Comparison of ENCODE assay signal across 9 cellular contexts in genomic region chr2:109516445-109517117, GRCh38.
DNase-seq lines count a peak whose midpoint lies in the region; ATAC-seq, FAIRE-seq and TF ChIP-seq lines count a peak whose summit lies in the region.
"Had no signal": no experiment of that assay in that cellular context is flagged by ENCODE, and none has a peak within 500 bp of the region (broad histone marks: within the 10 kb centered on the region; RNA-seq: fewer than 3 reads in every experiment).

No MANE protein-coding gene starts in this region.

- ATAC-seq in GM19035 (IDR thresholded peaks at IDR 0.05; ENCODE audit: unreplicated experiment), result no peak

- H2AK5ac ChIP-seq in H1 (ENCODE audit: low read depth, low read length), result no peak overlapping the region

- no peak overlapping the region for H4K5ac ChIP-seq in H1 (ENCODE audit: insufficient read length, low read depth, low read length)

- TF ChIP-seq CTCF in GM10266 (IDR thresholded peaks at IDR 0.05; ENCODE audit: control insufficient read depth, insufficient read depth, low read depth, missing control alignments), result peak; percentile 65
- peak; percentile 90 to 97 (median 95) for TF ChIP-seq CTCF in H1 (IDR thresholded peaks at IDR 0.05; ENCODE audit: control extremely low read depth in 1 of 3, insufficient read depth in 1 of 3, low read depth in 1 of 3, low read length in 3 of 3)
- TF ChIP-seq CTCF in osteocyte (IDR thresholded peaks at IDR 0.05), result peak; percentile 80

- H3K23me2 ChIP-seq in H1 (ENCODE audit: low read depth, low read length), result no peaks in the 10 kb centered on the region; the same call in 1 of the 2 replicates

- H3K9me3 Mint-ChIP-seq in osteocyte (ENCODE audit: unreplicated experiment), result no peaks in the 10 kb centered on the region

- H3K9ac ChIP-seq in H1 (replicated peaks in 1 of 4; ENCODE audit: extremely low read depth in 1 of 4, low read depth in 3 of 4, low read length in 3 of 4), result no peak overlapping the region

- 31% methylated on average over 20 of the region's 20 CpGs; no CpG with 5 or more reads in 1 of the 2 experiments for WGBS in H1 (ENCODE audit: extremely low coverage in 1 of 2, insufficient coverage in 1 of 2, insufficient read length in 1 of 2, insufficient replicate concordance in 2 of 2, low coverage in 1 of 2, low lambda C conversion rate in 2 of 2, missing lambda C conversion rate in 1 of 2), 2 experiments

- no peaks in the 10 kb centered on the region for H3K79me2 ChIP-seq in H1 (ENCODE audit: control insufficient read depth in 1 of 2, insufficient read depth in 2 of 2, low read length in 2 of 2)

- no peak overlapping the region for H3K4me3 Mint-ChIP-seq in osteocyte (ENCODE audit: unreplicated experiment)

- no peak overlapping the region for H4K91ac ChIP-seq in H1 (replicated peaks; ENCODE audit: insufficient read length, low read length)

- H4K8ac ChIP-seq in H1 (ENCODE audit: extremely low read depth, insufficient read depth, low read length), result peak overlapping the region; percentile 68; the same call in 1 of the 2 replicates

- CTCF ChIA-PET in H1 (lab: Charles Lee; ENCODE audit: partially characterized antibody), result interaction anchor here (0.6 to 2.4 kb wide), 11 partner anchors 9 to 349 kb away, joined by 3 to 7 read pairs (median 4); no protein-coding TSS in a partner anchor

- H3K27ac ChIP-seq in H1 (ENCODE audit: low read depth, low read length), result no peak overlapping the region

- peak overlapping the region; percentile 37; the same call in 1 of the 2 replicates for H2AFZ ChIP-seq in H1 (ENCODE audit: low read length)

- H3K27me3 ChIP-seq in H1 (replicated peaks in 1 of 4; ENCODE audit: control insufficient read depth in 3 of 4, extremely low read depth in 1 of 4, insufficient read depth in 3 of 4, low read length in 3 of 4), result no peaks in the 10 kb centered on the region

- FAIRE-seq in H1 (lab: Jason Lieb, UNC), result no peak
- FAIRE-seq: endometrium had no signal

- no peak overlapping the region for H2BK15ac ChIP-seq in H1 (ENCODE audit: low read length)

- H2BK5ac ChIP-seq in H1 (ENCODE audit: low read depth, low read length), result no peak overlapping the region

- no peak overlapping the region for H2BK120ac ChIP-seq in H1 (replicated peaks; ENCODE audit: low read depth, low read length)

- H2BK20ac ChIP-seq in H1 (ENCODE audit: low read length), result no peak overlapping the region

- H3K4me1 Mint-ChIP-seq in osteocyte (ENCODE audit: unreplicated experiment), result peaks cover 30% of the 10 kb centered on the region

- no peak overlapping the region for H3K56ac ChIP-seq in H1 (replicated peaks; ENCODE audit: insufficient read length, low read depth, low read length)

- no peak for TF ChIP-seq EP300 in H1 (IDR thresholded peaks at IDR 0.05; ENCODE audit: borderline replicate concordance in 1 of 2, low read depth in 2 of 2, low read length in 2 of 2)

- H3K9me3 ChIP-seq in H1 (ENCODE audit: insufficient read depth in 2 of 2, low read depth in 1 of 2, low read length in 1 of 2), result no peaks in the 10 kb centered on the region

- no peak for TF ChIP-seq POLR2A in H1 (IDR thresholded peaks at IDR 0.05; ENCODE audit: control extremely low read depth in 1 of 2, low read depth in 2 of 2, low read length in 2 of 2)

- no peaks in the 10 kb centered on the region for H3K27me3 Mint-ChIP-seq in osteocyte (ENCODE audit: unreplicated experiment)

- peak; percentile 94 for TF ChIP-seq RAD21 in H1 (IDR thresholded peaks at IDR 0.05 in 1 of 2, conservative IDR thresholded peaks at IDR 0.05 in 1 of 2; ENCODE audit: low read depth in 2 of 2, low read length in 2 of 2)

- no peak overlapping the region for H3K4me2 ChIP-seq in H1 (ENCODE audit: insufficient read depth in 1 of 2, low read depth in 2 of 2, low read length in 2 of 2)

- H3K4me1 ChIP-seq in H1 (replicated peaks in 1 of 4; ENCODE audit: control insufficient read depth in 3 of 4, insufficient read depth in 4 of 4, low read length in 3 of 4), result no peaks in the 10 kb centered on the region

- H4K20me1 ChIP-seq in H1 (replicated peaks in 1 of 2; ENCODE audit: control insufficient read depth in 1 of 2, insufficient read depth in 2 of 2, low read length in 2 of 2), result peaks cover 0 to 4% of the 10 kb centered on the region in 2 experiments

- no peak overlapping the region for H2BK12ac ChIP-seq in H1 (ENCODE audit: low read depth, low read length)

- no peak overlapping the region for H3K23ac ChIP-seq in H1 (ENCODE audit: insufficient read length)

- H3K36me3 ChIP-seq in H1 (ENCODE audit: control insufficient read depth in 2 of 4, insufficient read depth in 4 of 4, low read length in 3 of 4), result no peaks in the 10 kb centered on the region

- H3K4me3 ChIP-seq in H1 (ENCODE audit: extremely low read depth in 1 of 4, insufficient read depth in 2 of 4, low read depth in 3 of 4, low read length in 4 of 4), result no peak overlapping the region

- no peak overlapping the region for H3K4ac ChIP-seq in H1 (replicated peaks; ENCODE audit: insufficient read length, low read depth, low read length)

- POLR2A ChIA-PET in H1 (lab: Charles Lee; ENCODE audit: partially characterized antibody), result no interaction called here

- peak; percentile 53 for DNase-seq in A172 (ENCODE audit: low spot score)
- DNase-seq in GM10266 (ENCODE audit: extremely low spot score), result peak; percentile 61
- DNase-seq in NCI-H82 treated with DMSO at 0.1 percent for 48 hours (lab: John Stamatoyannopoulos, UW; ENCODE audit: unreplicated experiment), result peak; percentile 2
- peak; percentile 60 to 87 for DNase-seq in H1 (ENCODE audit: low read depth in 1 of 2, low spot score in 2 of 2)
- no peak for DNase-seq in osteocyte (ENCODE audit: extremely low spot score, unreplicated experiment)
- no peak for DNase-seq in mesenteric fat pad (ENCODE audit: low spot score)
- no peak for DNase-seq in stimulated activated CD4-positive, alpha-beta T cell treated with anti-CD3 and anti-CD28 coated beads, Interleukin-4, amount 100 ng/mL, for 24 hours

- no peak overlapping the region for H3K27ac Mint-ChIP-seq in osteocyte (ENCODE audit: unreplicated experiment)

- H3K36me3 Mint-ChIP-seq in osteocyte (ENCODE audit: unreplicated experiment), result no peaks in the 10 kb centered on the region

- no peak overlapping the region for H3K14ac ChIP-seq in H1 (ENCODE audit: insufficient read length)

- no peaks in the 10 kb centered on the region for H3K79me1 ChIP-seq in H1 (ENCODE audit: low read depth, low read length)

- no peak overlapping the region; the same call in 1 of the 2 replicates for H3K18ac ChIP-seq in H1 (ENCODE audit: extremely low read depth, low read length)

TF ChIP-seq in H1, 55 proteins besides CTCF, POLR2A, EP300 and RAD21:
- TF ChIP-seq E2F6 (IDR thresholded peaks at IDR 0.05) (0 out of 2 replicates have a peak, but pooled peaks have one; percentile 37), ATF2 (IDR thresholded peaks at IDR 0.05; ENCODE audit: low read length) (0 out of 2 replicates have a peak, but pooled peaks have one; percentile 49), TEAD4 (IDR thresholded peaks at IDR 0.05; ENCODE audit: low read depth, low read length) (peak; percentile 37; the same call in 1 of the 2 replicates), KDM1A (IDR thresholded peaks at IDR 0.05; ENCODE audit: borderline replicate concordance, low read length) (no peak), RFX5 (IDR thresholded peaks at IDR 0.05; ENCODE audit: borderline replicate concordance, low read depth, low read length) (no peak), CBX8 (IDR thresholded peaks at IDR 0.05; ENCODE audit: borderline replicate concordance, low read depth, low read length) (no peak), BRCA1 (IDR thresholded peaks at IDR 0.05; ENCODE audit: low read depth, low read length) (no peak), CREB1 (IDR thresholded peaks at IDR 0.05) (0 out of 2 replicates have a peak, but pooled peaks have one; percentile 29), HDAC2 (IDR thresholded peaks at IDR 0.05; ENCODE audit: borderline replicate concordance in 1 of 2, low read depth in 2 of 2, low read length in 2 of 2) (no peak), TCF12 (IDR thresholded peaks at IDR 0.05; ENCODE audit: low read depth, low read length) (no peak), SIN3A (conservative IDR thresholded peaks at IDR 0.05 in 1 of 2, IDR thresholded peaks at IDR 0.05 in 1 of 2; ENCODE audit: low read depth in 1 of 2, low read length in 2 of 2) (0 out of 4 replicates have a peak, but pooled peaks of 1 of the 2 experiments have one; percentile 25), MAX (IDR thresholded peaks at IDR 0.05) (peak; percentile 9; the same call in 1 of the 2 replicates), GABPA (IDR thresholded peaks at IDR 0.05; ENCODE audit: borderline replicate concordance, insufficient read depth, low read length) (0 out of 2 replicates have a peak, but pooled peaks have one; percentile 22)

Comparison
In these comparisons a context has a peak if more than half of its experiments do, and no peak if none do; other contexts are left out.
1. DNase-seq: peak in A172 (single experiment), GM10266 (single experiment), NCI-H82 treated with DMSO at 0.1 percent for 48 hours (single experiment) and H1 (2 of 2); none in osteocyte (single experiment), mesenteric fat pad (single experiment) and stimulated activated CD4-positive, alpha-beta T cell treated with anti-CD3 and anti-CD28 coated beads, Interleukin-4, amount 100 ng/mL, for 24 hours (single experiment).
2. Peak in every context shown above with its lines, with median percentiles within 50 percentile points of each other: CTCF ChIP-seq.